ENCODE assay signal across 1 cellular context in the genomic region with DNA sequence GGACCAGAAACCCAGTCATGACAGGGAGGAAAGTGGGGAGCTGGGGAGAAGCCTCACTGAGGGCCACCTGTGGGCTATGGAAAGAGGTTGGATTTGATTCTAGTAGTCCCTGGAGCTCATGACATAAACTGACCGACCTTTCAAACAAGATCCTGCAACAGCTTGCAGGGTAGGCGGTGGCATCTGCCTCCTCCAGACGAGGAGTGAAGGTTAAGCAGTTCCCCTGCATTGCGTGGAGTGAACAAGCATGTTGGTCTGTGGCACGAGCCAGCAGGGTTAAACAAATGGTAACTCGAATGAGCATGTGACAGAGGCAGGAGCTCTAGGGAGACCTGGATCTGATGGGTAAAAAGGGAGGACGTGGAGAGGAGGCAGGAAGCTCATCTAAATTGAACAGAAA.
TF ChIP-seq lines count a peak whose summit lies in the region.

No MANE protein-coding gene starts in this region.

TF ChIP-seq in HCT116, 20 proteins besides CTCF, POLR2A, EP300 and RAD21 (continued from another document):
- TF ChIP-seq SP1 (IDR thresholded peaks at IDR 0.05; ENCODE audit: low read depth), result no peak
- no peak for TF ChIP-seq JUND (IDR thresholded peaks at IDR 0.05)
TF ChIP-seq in HCT116: peak in this region for 0.
